In the genomic region with DNA sequence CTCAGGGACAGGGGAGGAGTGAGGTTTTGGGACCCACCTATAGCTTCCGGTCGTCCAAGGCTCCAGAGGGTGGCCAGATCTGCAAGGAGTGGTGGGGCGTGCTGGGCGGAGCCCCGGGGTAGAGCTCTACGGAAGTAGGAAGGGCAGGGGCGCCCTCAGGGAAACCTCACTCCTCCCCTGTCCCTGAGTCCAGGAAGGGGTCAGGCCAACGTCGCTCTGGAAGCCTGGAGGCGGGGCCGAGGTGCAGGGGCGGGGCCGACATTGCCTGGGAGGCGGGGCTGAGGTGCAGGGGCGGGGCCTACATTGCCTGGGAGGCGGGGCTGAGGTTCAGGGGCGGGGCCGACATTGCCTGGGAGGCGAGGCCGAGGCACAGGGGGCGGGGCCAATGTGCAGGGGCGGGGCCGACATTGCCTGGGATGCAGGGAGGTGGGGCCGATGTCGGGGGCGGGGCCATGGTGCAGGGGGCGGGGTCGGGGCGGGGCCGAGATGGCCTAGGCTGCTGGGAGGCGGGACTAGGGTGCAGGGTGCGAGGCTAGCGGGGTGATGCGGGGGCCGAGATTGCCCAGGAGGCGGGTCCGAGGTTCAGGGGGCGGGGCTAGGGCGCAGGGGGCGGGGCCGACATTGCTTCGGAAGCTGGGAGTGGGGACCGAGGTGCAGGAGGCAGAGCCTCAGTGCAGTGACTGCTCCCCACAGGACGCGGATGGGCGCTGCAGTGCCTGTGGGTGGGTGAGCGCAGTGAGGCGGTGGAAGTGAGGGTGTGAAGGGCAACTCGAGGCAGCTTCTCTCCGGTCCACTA, we compare ENCODE assay signal across 8 cellular contexts. TPM values are rescaled to one million over a fixed set of nuclear protein-coding genes. Genes with fewer than 3 reads are reported as not detected.
DNase-seq lines count a peak whose midpoint lies in the region; TF ChIP-seq lines count a peak whose summit lies in the region.

No MANE protein-coding gene starts in this region.

- no peak for TF ChIP-seq CTCF in lower leg skin (IDR thresholded peaks at IDR 0.05)

- no peak overlapping the region for H3K4me3 ChIP-seq in lower leg skin (ENCODE audit: low read depth, poor library complexity, severe bottlenecking)

- TF ChIP-seq POLR2A in lower leg skin (IDR thresholded peaks at IDR 0.05), result no peak

- peak; percentile 97 for DNase-seq in CMK (ENCODE audit: low read depth)
- peak; percentile 15 for DNase-seq in LHCN-M2 (ENCODE audit: low read depth)
- peak; percentile 42 for DNase-seq in activated CD4-positive, alpha-beta T cell treated with anti-CD3 and anti-CD28 coated beads for 1 hour
- DNase-seq in cerebellar cortex (ENCODE audit: low spot score), result peak; percentile 35
- DNase-seq in lower leg skin (ENCODE audit: low spot score in 2 of 2), result peak; percentile 50 to 94
- peak; percentile 90 for DNase-seq in stimulated activated CD8-positive, alpha-beta memory T cell treated with anti-CD3 and anti-CD28 coated beads, Interleukin-4, amount 100 ng/mL, for 48 hours
- DNase-seq in G401 (ENCODE audit: low spot score), result no peak
- no peak for DNase-seq in NCI-H1092 treated with DMSO at 0.1 percent for 48 hours (lab: John Stamatoyannopoulos, UW)

- intact Hi-C loops in lower leg skin (cut with DNase I; ENCODE audit: low total_unique reads), result no loop called here

- in situ Hi-C loops in G401 (cut with HindIII; ENCODE audit: low sequenced_read_pairs), result no loop called here

- WGBS in lower leg skin, 2 donors, result 11 to 15% methylated on average over 41 to 44 of the region's 50 CpGs

RNA-seq across cellular contexts. Expression of a gene that starts 4.9 kb away (rescaled TPM):
- total RNA-seq in LHCN-M2 (2014; rRNA removed), result 2.2 and 2.3 TPM in 2 replicates
- 16.1 TPM for polyA plus RNA-seq in LHCN-M2 (2012)
- 10 to 100 TPM; 25.1 to 92.3 (median 41.9) TPM for total RNA-seq in lower leg skin
- 30.0 and 49.6 TPM in 2 replicates for total RNA-seq in G401 (2014; rRNA removed; shearing (Covaris generic))

RNA-seq across cellular contexts. Expression of a gene that starts 8.6 kb away (rescaled TPM):
- total RNA-seq in LHCN-M2 (2014; rRNA removed) (not detected in 2 replicates), lower leg skin (under 1 TPM in 1 of 4 donors, not detected in 3; 0.32 TPM)
- not detected for polyA plus RNA-seq in LHCN-M2 (2012)
- total RNA-seq in G401 (2014; rRNA removed; shearing (Covaris generic)), result not detected in 2 replicates

RNA-seq across cellular contexts. Expression of a gene that starts 27.7 kb away (rescaled TPM):
- total RNA-seq in LHCN-M2 (2014; rRNA removed), result 125 and 217 TPM in 2 replicates
- polyA plus RNA-seq in LHCN-M2 (2012), result 206 TPM
- total RNA-seq in lower leg skin, result 10 to 100 TPM; 14.4 to 51.6 (median 43.5) TPM
- 15.0 and 26.0 TPM in 2 replicates for total RNA-seq in G401 (2014; rRNA removed; shearing (Covaris generic))

RNA-seq across cellular contexts. Expression of a gene that starts 40.8 kb away (rescaled TPM):
- 73.6 and 88.4 TPM in 2 replicates for total RNA-seq in LHCN-M2 (2014; rRNA removed)
- polyA plus RNA-seq in LHCN-M2 (2012), result 50.6 TPM
- total RNA-seq in lower leg skin, result 100 to 1,000 TPM in 3 of 4 donors, 10 to 100 TPM in 1; 96.6 to 156 (median 126) TPM
- 44.5 and 48.7 TPM in 2 replicates for total RNA-seq in G401 (2014; rRNA removed; shearing (Covaris generic))

RNA-seq across cellular contexts. Expression of a gene that starts 47.1 kb away (rescaled TPM):
- total RNA-seq in LHCN-M2 (2014; rRNA removed) (0.46 and 0.58 TPM in 2 replicates), lower leg skin (1 to 10 TPM in 2 of 4 donors, under 1 TPM in 2; 0.08 to 2.8 (median 0.92) TPM)
- polyA plus RNA-seq in LHCN-M2 (2012), result 1.1 TPM
- 1.2 and 2.8 TPM in 2 replicates for total RNA-seq in G401 (2014; rRNA removed; shearing (Covaris generic))

Comparison
In these comparisons a context has a peak if more than half of its experiments do, and no peak if none do; other contexts are left out.
1. DNase-seq: peak in CMK (single experiment), LHCN-M2 (single experiment), activated CD4-positive, alpha-beta T cell treated with anti-CD3 and anti-CD28 coated beads for 1 hour (single experiment), cerebellar cortex (single experiment), lower leg skin (2 of 2) and stimulated activated CD8-positive, alpha-beta memory T cell treated with anti-CD3 and anti-CD28 coated beads, Interleukin-4, amount 100 ng/mL, for 48 hours (single experiment); none in G401 (single experiment) and NCI-H1092 treated with DMSO at 0.1 percent for 48 hours (single experiment).